ENCODE assay signal across 12 cellular contexts in the genomic region with DNA sequence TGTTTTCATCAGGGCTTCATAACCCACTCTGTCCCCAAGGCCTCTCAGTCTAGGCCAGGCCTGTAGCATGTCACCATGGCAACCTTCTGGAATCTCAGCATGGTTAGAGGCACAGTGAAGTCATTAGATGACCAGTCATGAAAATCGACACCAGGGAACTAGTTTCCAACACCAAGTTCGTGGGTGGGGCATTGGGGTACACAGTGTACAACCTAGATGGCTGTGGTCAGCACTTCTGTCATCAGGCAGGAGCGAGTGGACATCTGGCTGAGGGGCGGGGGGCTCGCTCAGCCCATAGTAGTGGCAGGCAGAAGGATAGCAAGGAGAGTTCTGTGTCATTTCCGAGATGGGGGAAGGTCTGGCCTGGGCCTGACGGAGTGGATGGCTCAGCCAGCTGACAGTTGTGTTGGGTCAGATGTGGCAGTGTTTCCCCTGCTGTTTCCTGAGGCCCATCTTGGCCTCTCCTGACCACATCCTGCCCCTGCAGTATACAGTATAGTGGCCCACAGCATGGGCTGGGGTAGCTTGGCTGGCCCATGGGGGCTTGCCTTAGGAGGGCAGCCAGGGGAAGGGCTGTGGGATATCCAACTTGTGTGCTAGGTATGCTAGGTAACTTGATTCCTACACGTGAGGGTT.
DNase-seq lines count a peak whose midpoint lies in the region; ATAC-seq and TF ChIP-seq lines count a peak whose summit lies in the region.
"Had no signal": no experiment of that assay in that cellular context is flagged by ENCODE, and none has a peak within 500 bp of the region (broad histone marks: within the 10 kb centered on the region; RNA-seq: fewer than 3 reads in every experiment).

No MANE protein-coding gene starts in this region.

- 69% methylated on average over 7 of the region's 8 CpGs for WGBS in mammary epithelial cell (ENCODE audit: low coverage, missing lambda C conversion rate)

- dilution Hi-C loops in mammary epithelial cell (cut with HindIII; ENCODE audit: low sequenced_read_pairs), result loop anchor here (5.0 kb wide), 1 partner anchor 197 kb away; no protein-coding TSS in a partner anchor

- CTCF ChIA-PET in mammary epithelial cell (lab: Charles Lee; ENCODE audit: low non-redundant PET), result no interaction called here

- ATAC-seq in natural killer cell treated with Interleukin-12 subunit alpha and Interleukin-12 subunit beta and Interleukin-15 and Interleukin-18, amount 100 ng/mL, for 72 hours, result peak; percentile 57 to 69
- no peak for ATAC-seq in HG03196 (IDR thresholded peaks at IDR 0.05; ENCODE audit: unreplicated experiment)

- H3K9me3 ChIP-seq in mammary epithelial cell (replicated peaks; ENCODE audit: insufficient read depth, low read length), result no peaks in the 10 kb centered on the region
- H3K9me3 ChIP-seq in BE2C, result no peaks in the 10 kb centered on the region
- H3K9me3 ChIP-seq: stomach had no signal

- no TSS peak for BruUV-seq in mammary epithelial cell (replicated peaks; lab: Mats Ljungman, UMichigan)

- intact Hi-C loops in mammary epithelial cell (cut with micrococcal nuclease), result no loop called here

- no peaks in the 10 kb centered on the region for H4K20me1 ChIP-seq in mammary epithelial cell (ENCODE audit: insufficient read depth, low read length)

- no peaks in the 10 kb centered on the region for H3K9me3 Mint-ChIP-seq in natural killer cell treated with Interleukin-12 subunit alpha and Interleukin-12 subunit beta and Interleukin-15 and Interleukin-18, amount 100 ng/mL, for 72 hours
- H3K9me3 Mint-ChIP-seq: activated naive CD4-positive, alpha-beta T cell treated with anti-CD3 and anti-CD28 coated beads, Interleukin-2, amount 10 ng/mL, durations not matched to agents 7 days and 5 days; T-helper 1 cell treated with Interleukin-12 subunit alpha and Interleukin-12 subunit beta and Interleukin-4 antibody, amounts not matched to agents 30 μg/mL and 1 μg/mL, for 36 hours had no signal

- H3K27ac ChIP-seq in mammary epithelial cell (ENCODE audit: insufficient read depth, low read depth, low read length) (no peak overlapping the region), substantia nigra (ENCODE audit: low read depth, low read length, poor library complexity, severe bottlenecking) (no peak overlapping the region)
- H3K27ac ChIP-seq: stomach had no signal

- no peak for TF ChIP-seq CTCF in mammary epithelial cell (conservative IDR thresholded peaks at IDR 0.05 in 1 of 2, IDR thresholded peaks at IDR 0.05 in 1 of 2; ENCODE audit: extremely low read depth in 1 of 2, insufficient read depth in 1 of 2, low read depth in 1 of 2, low read length in 2 of 2)
- TF ChIP-seq CTCF in BE2C (IDR thresholded peaks at IDR 0.05; ENCODE audit: low read depth, low read length), result no peak

- H3K27ac Mint-ChIP-seq in natural killer cell treated with Interleukin-12 subunit alpha and Interleukin-12 subunit beta and Interleukin-15 and Interleukin-18, amount 100 ng/mL, for 72 hours, result peak overlapping the region in 1 of 2 donors; percentile 13
- H3K27ac Mint-ChIP-seq: activated naive CD4-positive, alpha-beta T cell treated with anti-CD3 and anti-CD28 coated beads, Interleukin-2, amount 10 ng/mL, durations not matched to agents 7 days and 5 days; T-helper 1 cell treated with Interleukin-12 subunit alpha and Interleukin-12 subunit beta and Interleukin-4 antibody, amounts not matched to agents 30 μg/mL and 1 μg/mL, for 36 hours had no signal

- H3K4me1 Mint-ChIP-seq in natural killer cell treated with Interleukin-12 subunit alpha and Interleukin-12 subunit beta and Interleukin-15 and Interleukin-18, amount 100 ng/mL, for 72 hours (ENCODE audit: low read depth in 2 of 2), result peaks cover 11 to 20% of the 10 kb centered on the region in 2 donors
- H3K4me1 Mint-ChIP-seq: activated naive CD4-positive, alpha-beta T cell treated with anti-CD3 and anti-CD28 coated beads, Interleukin-2, amount 10 ng/mL, durations not matched to agents 7 days and 5 days had no signal

- H3K4me1 ChIP-seq in mammary epithelial cell (ENCODE audit: insufficient read depth, low read length) (peaks cover 15% of the 10 kb centered on the region), BE2C (no peaks in the 10 kb centered on the region)

- H3K79me2 ChIP-seq in mammary epithelial cell (ENCODE audit: insufficient read depth, low read length), result no peaks in the 10 kb centered on the region

- no peaks in the 10 kb centered on the region for H3K36me3 Mint-ChIP-seq in natural killer cell treated with Interleukin-12 subunit alpha and Interleukin-12 subunit beta and Interleukin-15 and Interleukin-18, amount 100 ng/mL, for 72 hours
- H3K36me3 Mint-ChIP-seq: activated naive CD4-positive, alpha-beta T cell treated with anti-CD3 and anti-CD28 coated beads, Interleukin-2, amount 10 ng/mL, durations not matched to agents 7 days and 5 days had no signal

- in situ Hi-C loops in KBM-7 (cut with MboI; ENCODE audit: low pct_unique_long_range_greater_than_20kb, low sequenced_read_pairs), result no loop called here
- in situ Hi-C loops in mammary epithelial cell (cut with MboI; ENCODE audit: low sequenced_read_pairs in 2 of 2), result loop anchor here in 1 of 2 donors (25.0 kb wide), 1 partner anchor 192 kb away; no protein-coding TSS in a partner anchor

- H3K27me3 ChIP-seq in mammary epithelial cell (ENCODE audit: insufficient read depth, low read length) (no peaks in the 10 kb centered on the region), BE2C (no peaks in the 10 kb centered on the region)
- H3K27me3 ChIP-seq: stomach had no signal

- no peaks in the 10 kb centered on the region for H3K27me3 Mint-ChIP-seq in natural killer cell treated with Interleukin-12 subunit alpha and Interleukin-12 subunit beta and Interleukin-15 and Interleukin-18, amount 100 ng/mL, for 72 hours
- H3K27me3 Mint-ChIP-seq: activated naive CD4-positive, alpha-beta T cell treated with anti-CD3 and anti-CD28 coated beads, Interleukin-2, amount 10 ng/mL, durations not matched to agents 7 days and 5 days had no signal

- H3K4me3 ChIP-seq in mammary epithelial cell (replicated peaks in 1 of 3; ENCODE audit: insufficient read depth in 1 of 3, low read depth in 2 of 3, low read length in 3 of 3) (no peak overlapping the region), BE2C (ENCODE audit: low read depth, low read length) (no peak overlapping the region)
- H3K4me3 ChIP-seq: stomach had no signal

- H3K4me2 ChIP-seq in mammary epithelial cell (ENCODE audit: insufficient read depth, low read depth, low read length), result no peak overlapping the region

- H3K9ac ChIP-seq in mammary epithelial cell (ENCODE audit: insufficient read depth, low read length), result no peak overlapping the region

- no peak overlapping the region for H3K4me3 Mint-ChIP-seq in natural killer cell treated with Interleukin-12 subunit alpha and Interleukin-12 subunit beta and Interleukin-15 and Interleukin-18, amount 100 ng/mL, for 72 hours
- H3K4me3 Mint-ChIP-seq: activated naive CD4-positive, alpha-beta T cell treated with anti-CD3 and anti-CD28 coated beads, Interleukin-2, amount 10 ng/mL, durations not matched to agents 7 days and 5 days; T-helper 1 cell treated with Interleukin-12 subunit alpha and Interleukin-12 subunit beta and Interleukin-4 antibody, amounts not matched to agents 30 μg/mL and 1 μg/mL, for 36 hours had no signal

- DNase-seq in DMS 273 (lab: John Stamatoyannopoulos, UW; ENCODE audit: unreplicated experiment) (peak; percentile 66), KBM-7 (peak; percentile 15), mammary epithelial cell (peak; percentile 44), substantia nigra (lab: John Stamatoyannopoulos, UW) (no peak), BE2C (no peak), SHP77 treated with DMSO at 0.1 percent for 48 hours (lab: John Stamatoyannopoulos, UW) (no peak)
- no peak for DNase-seq in natural killer cell treated with Interleukin-12 subunit alpha and Interleukin-12 subunit beta and Interleukin-15 and Interleukin-18, amount 100 ng/mL, for 72 hours (ENCODE audit: low spot score)
- DNase-seq: activated naive CD4-positive, alpha-beta T cell treated with anti-CD3 and anti-CD28 coated beads, Interleukin-2, amount 10 ng/mL, durations not matched to agents 7 days and 5 days; NCI-H1436; stomach had no signal

- no peak overlapping the region for H2AFZ ChIP-seq in mammary epithelial cell (ENCODE audit: low read depth, low read length)

- H3K36me3 ChIP-seq in mammary epithelial cell (ENCODE audit: insufficient read depth, low read length) (no peaks in the 10 kb centered on the region), BE2C (no peaks in the 10 kb centered on the region)
- H3K36me3 ChIP-seq: stomach had no signal

Comparison
In these comparisons a context has a peak if more than half of its experiments do, and no peak if none do; other contexts are left out.
1. DNase-seq: peak in DMS 273 (single experiment), KBM-7 (single experiment) and mammary epithelial cell (single experiment); none in natural killer cell treated with Interleukin-12 subunit alpha and Interleukin-12 subunit beta and Interleukin-15 and Interleukin-18, amount 100 ng/mL, for 72 hours (single experiment), substantia nigra (0 of 49), BE2C (single experiment) and SHP77 treated with DMSO at 0.1 percent for 48 hours (single experiment).